Comparison of ENCODE assay signal across 8 cellular contexts in the genomic region with DNA sequence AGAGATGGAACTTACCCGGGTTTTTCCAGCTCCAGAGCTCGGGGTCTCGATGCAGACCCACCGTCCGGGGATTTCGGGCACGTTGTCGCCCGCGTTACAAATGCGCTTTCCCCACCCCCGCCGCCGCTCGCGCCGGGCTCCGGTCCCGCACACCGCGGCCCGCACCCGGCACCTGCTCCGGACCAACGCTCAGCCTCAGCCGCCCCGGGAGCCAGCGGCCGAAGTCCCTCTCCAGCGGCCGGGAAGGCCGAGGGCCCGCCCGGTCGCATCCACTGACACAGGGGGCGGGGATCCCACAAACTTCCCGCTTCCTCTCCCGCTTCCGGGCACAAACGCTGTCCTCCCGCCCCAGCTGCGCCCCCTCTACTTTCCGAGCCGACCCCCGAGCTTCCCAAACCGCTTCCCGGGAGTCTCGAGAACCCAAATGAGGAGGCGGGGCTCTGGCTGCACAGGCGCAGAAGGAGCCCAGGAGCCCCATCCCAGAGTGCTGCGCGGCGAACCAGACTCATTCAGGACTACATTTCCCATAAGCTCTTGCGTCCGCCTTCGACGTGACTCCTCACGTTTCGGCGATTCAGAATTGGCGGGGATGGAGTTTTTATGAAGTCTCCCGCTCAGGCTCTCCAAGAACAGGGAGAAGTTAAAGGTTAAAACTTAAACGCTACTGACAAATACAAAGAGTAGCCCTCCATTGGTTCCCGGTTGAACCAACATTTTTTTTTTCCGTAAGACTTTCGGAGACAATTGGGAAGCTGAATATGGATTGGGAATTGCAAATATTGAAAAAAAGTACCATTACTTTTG. TPM values are rescaled to one million over a fixed set of nuclear protein-coding genes. Genes with fewer than 3 reads are reported as not detected.
DNase-seq lines count a peak whose midpoint lies in the region; ATAC-seq, FAIRE-seq and TF ChIP-seq lines count a peak whose summit lies in the region.

Gene ZNF782 (minus strand): TSS at position 442 of the 804 bp plus-strand sequence. CDS start 2,553 bp downstream, outside the sequence.

- peak within 1 kb of the TSS; percentile 94 for H3K4me2 ChIP-seq in astrocyte (ENCODE audit: low read length)

- H3K27me3 Mint-ChIP-seq in T-helper 2 cell treated with Interferon-gamma antibody and Interleukin-4, amounts not matched to agents 5 μg/mL and 100 μg/mL, for 36 hours (ENCODE audit: low read depth) = peaks cover 17% of the 10 kb centered on the region
- H3K27me3 Mint-ChIP-seq in astrocyte (ENCODE audit: low read depth, unreplicated experiment) = no peaks in the 10 kb centered on the region

- H3K9me3 Mint-ChIP-seq in T-helper 2 cell treated with Interferon-gamma antibody and Interleukin-4, amounts not matched to agents 5 μg/mL and 100 μg/mL, for 36 hours = peaks cover 9% of the 10 kb centered on the region
- no peaks in the 10 kb centered on the region for H3K9me3 Mint-ChIP-seq in astrocyte (ENCODE audit: unreplicated experiment)

- peak within 1 kb of the TSS; percentile 85 for H3K9ac ChIP-seq in astrocyte (ENCODE audit: low read length)

- no peaks in the 10 kb centered on the region for H3K27me3 ChIP-seq in astrocyte (ENCODE audit: insufficient read depth, low read length)
- H3K27me3 ChIP-seq in vagina = no peaks in the 10 kb centered on the region

- peak; percentile 66 for ATAC-seq in GM18499 (IDR thresholded peaks at IDR 0.05; ENCODE audit: insufficient read depth, unreplicated experiment)
- peak; percentile 92 for ATAC-seq in HG02943 (IDR thresholded peaks at IDR 0.05; ENCODE audit: low read depth, unreplicated experiment)

- TF ChIP-seq CTCF in astrocyte (IDR thresholded peaks at IDR 0.05; ENCODE audit: insufficient read depth, low read depth, low read length) = no peak
- TF ChIP-seq CTCF in vagina (IDR thresholded peaks at IDR 0.05) = peak in 1 of 3 experiments; percentile 10

- H4K20me1 ChIP-seq in astrocyte (ENCODE audit: insufficient read depth, low read length) = peaks cover 23% of the 10 kb centered on the region

- H3K79me2 ChIP-seq in astrocyte (ENCODE audit: insufficient read depth, low read length) = peaks cover 26% of the 10 kb centered on the region

- H3K36me3 Mint-ChIP-seq in T-helper 2 cell treated with Interferon-gamma antibody and Interleukin-4, amounts not matched to agents 5 μg/mL and 100 μg/mL, for 36 hours (ENCODE audit: low read depth) = peaks cover 22% of the 10 kb centered on the region
- peaks cover 5% of the 10 kb centered on the region for H3K36me3 Mint-ChIP-seq in astrocyte (ENCODE audit: low read depth, unreplicated experiment)

- FAIRE-seq in astrocyte (lab: Jason Lieb, UNC) = no peak

- no peaks in the 10 kb centered on the region for H3K36me3 ChIP-seq in astrocyte (ENCODE audit: insufficient read depth, low read length)
- H3K36me3 ChIP-seq in vagina = no peaks in the 10 kb centered on the region

- H3K9me3 ChIP-seq in astrocyte (ENCODE audit: insufficient read depth, low read depth, low read length) = no peaks in the 10 kb centered on the region
- H3K9me3 ChIP-seq in vagina = no peaks in the 10 kb centered on the region

- intact Hi-C loops in vagina (cut with DNase I) = no loop called here

- peak within 1 kb of the TSS; percentile 82 for H3K4me3 ChIP-seq in astrocyte (ENCODE audit: insufficient read depth, low read depth, low read length)
- peak within 1 kb of the TSS; percentile 78 to 83 for H3K4me3 ChIP-seq in vagina

- peak within 1 kb of the TSS; percentile 100 for H3K4me3 Mint-ChIP-seq in T-helper 2 cell treated with Interferon-gamma antibody and Interleukin-4, amounts not matched to agents 5 μg/mL and 100 μg/mL, for 36 hours
- peak within 1 kb of the TSS; percentile 100 for H3K4me3 Mint-ChIP-seq in astrocyte (ENCODE audit: unreplicated experiment)

- H3K4me1 ChIP-seq in astrocyte (ENCODE audit: insufficient read depth, low read length) = peaks cover 21% of the 10 kb centered on the region
- peaks cover 30% of the 10 kb centered on the region for H3K4me1 ChIP-seq in vagina

- DNase-seq in NCI-H187 treated with DMSO at 0.1 percent for 48 hours (lab: John Stamatoyannopoulos, UW) (peak; percentile 82), astrocyte (ENCODE audit: low read depth) (peak; percentile 86), hepatic stellate cell (ENCODE audit: low spot score) (peak; percentile 88), putamen (ENCODE audit: low spot score) (peak; percentile 94), vagina (ENCODE audit: extremely low spot score in 2 of 2) (peak in 1 of 2 donors; percentile 93)
- DNase-seq in T-helper 2 cell treated with Interferon-gamma antibody and Interleukin-4, amounts not matched to agents 5 μg/mL and 100 μg/mL, for 36 hours (ENCODE audit: low spot score) = peak; percentile 86

- peaks cover 32% of the 10 kb centered on the region for H3K4me1 Mint-ChIP-seq in T-helper 2 cell treated with Interferon-gamma antibody and Interleukin-4, amounts not matched to agents 5 μg/mL and 100 μg/mL, for 36 hours (ENCODE audit: low read depth)
- H3K4me1 Mint-ChIP-seq in astrocyte (ENCODE audit: low read depth, unreplicated experiment) = peaks cover 31% of the 10 kb centered on the region

- H3K27ac Mint-ChIP-seq in T-helper 2 cell treated with Interferon-gamma antibody and Interleukin-4, amounts not matched to agents 5 μg/mL and 100 μg/mL, for 36 hours = peak within 1 kb of the TSS; percentile 99
- peak within 1 kb of the TSS; percentile 87 for H3K27ac Mint-ChIP-seq in astrocyte (ENCODE audit: unreplicated experiment)

- TF ChIP-seq POLR2A in vagina (IDR thresholded peaks at IDR 0.05) = peak in 1 of 2 donors; percentile 53

- H3K27ac ChIP-seq in astrocyte (ENCODE audit: low read depth, low read length) (peak within 1 kb of the TSS; percentile 47), vagina (peak within 1 kb of the TSS; percentile 73)

- H2AFZ ChIP-seq in astrocyte (ENCODE audit: low read depth, low read length) = peak within 1 kb of the TSS; percentile 76

RNA-seq across cellular contexts. Expression of gene ZNF782, which starts in this region (rescaled TPM):
- total RNA-seq in astrocyte = 2.7 and 3.3 TPM in 2 replicates
- 16.9 TPM for total RNA-seq in vagina
